Comparison of ENCODE assay signal across 25 cellular contexts in the genomic region with DNA sequence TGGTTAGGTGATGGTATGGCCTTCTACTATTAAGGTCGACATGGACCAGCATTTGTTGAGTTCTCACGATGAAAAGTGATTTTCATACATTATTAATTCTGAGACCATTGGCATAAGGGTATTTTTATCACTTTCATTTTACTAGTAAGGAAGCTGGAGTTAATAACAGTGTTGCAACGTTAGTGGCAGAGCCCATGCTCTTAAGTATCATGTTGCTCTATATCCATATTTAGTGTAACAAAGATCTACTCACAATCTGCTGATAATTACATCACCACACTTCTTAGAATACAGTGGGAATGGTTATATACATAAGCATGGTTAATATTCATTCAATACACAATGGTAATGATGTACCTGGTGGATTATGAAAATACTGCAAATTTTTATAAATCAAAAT.
DNase-seq lines count a peak whose midpoint lies in the region; ATAC-seq and TF ChIP-seq lines count a peak whose summit lies in the region.
"Had no signal": no experiment of that assay in that cellular context is flagged by ENCODE, and none has a peak within 500 bp of the region (broad histone marks: within the 10 kb centered on the region; RNA-seq: fewer than 3 reads in every experiment).

No MANE protein-coding gene starts in this region.

- no peaks in the 10 kb centered on the region for H3F3A ChIP-seq in PC-9 (ENCODE audit: insufficient read depth, low read depth)

- no peaks in the 10 kb centered on the region for H3K9me2 ChIP-seq in PC-9 (ENCODE audit: insufficient read depth)

- peak in 3 of 4 donors; percentile 23 to 58 (median 50) for ATAC-seq in psoas muscle
- ATAC-seq in left lobe of liver: no peak
- ATAC-seq: A549, PC-3, Right ventricle myocardium inferior had no signal

- no peak overlapping the region for H3K4me2 ChIP-seq in PC-9
- H3K4me2 ChIP-seq: A549 had no signal

- H3K27me3 ChIP-seq in adipocyte (replicated peaks; ENCODE audit: control insufficient read depth, insufficient read depth, low read length) (no peaks in the 10 kb centered on the region), psoas muscle (ENCODE audit: insufficient read depth in 3 of 3, low read length in 2 of 3) (no peaks in the 10 kb centered on the region), PC-9 (ENCODE audit: insufficient read depth, low read depth) (no peaks in the 10 kb centered on the region)
- H3K27me3 ChIP-seq: SJSA1 had no signal

- H2AFZ ChIP-seq in PC-9: no peak overlapping the region

- intact Hi-C loops in psoas muscle (cut with DNase I): no loop called here
- intact Hi-C loops in PC-9 (cut with micrococcal nuclease; ENCODE audit: unreplicated experiment): no loop called here

- no peak for TF ChIP-seq CTCF in fibroblast of the aortic adventitia (IDR thresholded peaks at IDR 0.05; ENCODE audit: insufficient read depth, low read length)
- TF ChIP-seq CTCF in psoas muscle (IDR thresholded peaks at IDR 0.05): no peak
- no peak for TF ChIP-seq CTCF in PC-9 (conservative IDR thresholded peaks at IDR 0.05)

- H4K20me1 ChIP-seq in PC-9 (ENCODE audit: insufficient read depth): no peaks in the 10 kb centered on the region

- no peak overlapping the region for H3K4me3 ChIP-seq in adipocyte (ENCODE audit: low read length)
- no peak overlapping the region for H3K4me3 ChIP-seq in fibroblast of the aortic adventitia (ENCODE audit: low read depth, low read length)
- H3K4me3 ChIP-seq in psoas muscle: no peak overlapping the region
- no peak overlapping the region for H3K4me3 ChIP-seq in PC-9
- H3K4me3 ChIP-seq: A549, SJSA1 had no signal

- H3K36me3 ChIP-seq in adipocyte (ENCODE audit: control insufficient read depth, insufficient read depth, low read length, severe bottlenecking): no peaks in the 10 kb centered on the region
- no peaks in the 10 kb centered on the region for H3K36me3 ChIP-seq in psoas muscle (ENCODE audit: insufficient read depth in 1 of 2, low read depth in 1 of 2)
- H3K36me3 ChIP-seq in PC-9 (ENCODE audit: low read depth): no peaks in the 10 kb centered on the region
- H3K36me3 ChIP-seq: SJSA1 had no signal

- DNase-seq in EH (ENCODE audit: low read depth) (peak; percentile 26), adipocyte (ENCODE audit: low read depth) (peak; percentile 41), fibroblast of the aortic adventitia (ENCODE audit: low read depth) (peak; percentile 21), psoas muscle (no peak), NCI-H2227 treated with DMSO at 0.1 percent for 48 hours (lab: John Stamatoyannopoulos, UW) (no peak), PC-9 (no peak), left lobe of liver (ENCODE audit: low spot score) (no peak)
- DNase-seq: CD8-positive, alpha-beta memory T cell; DMS 273 treated with DMSO at 0.1 percent for 48 hours; DMS79; GF-D8; H9; KBM-7; MV-4-11; NCI-H1105; NCI-H1436 treated with DMSO at 0.1 percent for 48 hours; NCI-H187 treated with DMSO at 0.1 percent for 48 hours; NCI-H446 treated with DMSO at 0.1 percent for 48 hours; NCI-H526; NCI-H82; NK-92 treated with Interleukin-12 subunit alpha and Interleukin-12 subunit beta, amount 100 ng/mL, for 24 hours; PC-3 had no signal

- WGBS in psoas muscle, 3 donors: 56 to 61% (median 59%) methylated on average over 3 of the region's 3 CpGs

- POLR2A ChIA-PET in PC-9 (lab: Charles Lee; ENCODE audit: unreplicated experiment): no interaction called here

- peaks cover 31% of the 10 kb centered on the region for H3K4me1 ChIP-seq in adipocyte (ENCODE audit: control insufficient read depth, insufficient read depth, low read length)
- no peaks in the 10 kb centered on the region for H3K4me1 ChIP-seq in psoas muscle
- no peaks in the 10 kb centered on the region for H3K4me1 ChIP-seq in PC-9 (replicated peaks; ENCODE audit: insufficient read depth)
- H3K4me1 ChIP-seq: A549 had no signal

- H3K9me3 ChIP-seq in adipocyte (ENCODE audit: control insufficient read depth, low read length) (no peaks in the 10 kb centered on the region), psoas muscle (no peaks in the 10 kb centered on the region), PC-9 (ENCODE audit: insufficient read depth, low read depth) (no peaks in the 10 kb centered on the region)
- H3K9me3 ChIP-seq: A549, SJSA1 had no signal

- H3K9ac ChIP-seq in adipocyte (ENCODE audit: low read length): no peak overlapping the region

- CTCF ChIA-PET in PC-9 (lab: Charles Lee): no interaction called here

- BruUV-seq in PC-9 (replicated peaks; lab: Mats Ljungman, UMichigan): no TSS peak

- H3K79me2 ChIP-seq in PC-9 (ENCODE audit: low read depth): no peaks in the 10 kb centered on the region

- H3K27ac ChIP-seq in psoas muscle (no peak overlapping the region), PC-9 (no peak overlapping the region)
- H3K27ac ChIP-seq: A549, SJSA1 had no signal

Comparison
In these comparisons a context has a peak if more than half of its experiments do, and no peak if none do; other contexts are left out.
1. DNase-seq: peak in EH (single experiment), adipocyte (single experiment) and fibroblast of the aortic adventitia (single experiment); none in psoas muscle (0 of 2), NCI-H2227 treated with DMSO at 0.1 percent for 48 hours (single experiment), PC-9 (0 of 2) and left lobe of liver (single experiment).